Comparison of ENCODE assay signal across 1 cellular context in genomic region chr17:42748906-42749798, GRCh38.
TF ChIP-seq lines count a peak whose summit lies in the region.

No MANE protein-coding gene starts in this region.

TF ChIP-seq in HepG2, 621 proteins besides CTCF, POLR2A, EP300 and RAD21 (continued from another document and continues in another):
- no peak for TF ChIP-seq ZNF839 (CRISPR knock-in tag; IDR thresholded peaks at IDR 0.05; ENCODE audit: borderline replicate concordance)
- peak; percentile 21; the same call in 1 of the 2 replicates for TF ChIP-seq PAXIP1 (CRISPR knock-in tag; conservative IDR thresholded peaks at IDR 0.05)
- no peak for TF ChIP-seq BRCA1 (CRISPR knock-in tag; IDR thresholded peaks at IDR 0.05)
- peak; percentile 39; the same call in 1 of the 2 replicates for TF ChIP-seq ZNF724P (CRISPR knock-in tag; IDR thresholded peaks at IDR 0.05; ENCODE audit: borderline replicate concordance)
- TF ChIP-seq TBL1XR1 (IDR thresholded peaks at IDR 0.05; ENCODE audit: borderline replicate concordance, low read length, partially characterized antibody): no peak
- peak; percentile 27; the same call in 1 of the 2 replicates for TF ChIP-seq IKZF5 (CRISPR knock-in tag; IDR thresholded peaks at IDR 0.05)
- no peak for TF ChIP-seq ZNF639 (CRISPR knock-in tag; conservative IDR thresholded peaks at IDR 0.05)
- no peak for TF ChIP-seq ZNF224 (CRISPR knock-in tag; IDR thresholded peaks at IDR 0.05)
- TF ChIP-seq ZNF773 (CRISPR knock-in tag; IDR thresholded peaks at IDR 0.05; ENCODE audit: borderline replicate concordance): no peak
- TF ChIP-seq DMTF1 (CRISPR knock-in tag; IDR thresholded peaks at IDR 0.05): no peak
- no peak for TF ChIP-seq BCL6 (CRISPR knock-in tag; IDR thresholded peaks at IDR 0.05)
- TF ChIP-seq MTF1 (CRISPR knock-in tag; IDR thresholded peaks at IDR 0.05): no peak
- peak; percentile 49; the same call in 1 of the 2 replicates for TF ChIP-seq ARID4A (CRISPR knock-in tag; IDR thresholded peaks at IDR 0.05; ENCODE audit: borderline replicate concordance)
- 0 out of 2 replicates have a peak, but pooled peaks have one; percentile 4 for TF ChIP-seq FOXK1 (CRISPR knock-in tag; IDR thresholded peaks at IDR 0.05; ENCODE audit: borderline replicate concordance, low read depth)
- TF ChIP-seq ZSCAN9 (CRISPR knock-in tag; IDR thresholded peaks at IDR 0.05; ENCODE audit: borderline replicate concordance): no peak
- TF ChIP-seq NR2C2 (CRISPR knock-in tag; IDR thresholded peaks at IDR 0.05; ENCODE audit: borderline replicate concordance): no peak
- TF ChIP-seq NFIC (IDR thresholded peaks at IDR 0.05; ENCODE audit: low read length): no peak
- TF ChIP-seq ZBTB42 (CRISPR knock-in tag; IDR thresholded peaks at IDR 0.05): no peak
- no peak for TF ChIP-seq ZNF205 (CRISPR knock-in tag; IDR thresholded peaks at IDR 0.05)
- TF ChIP-seq HIC2 (CRISPR knock-in tag; IDR thresholded peaks at IDR 0.05; ENCODE audit: low read depth): no peak
- 0 out of 4 replicates have a peak, but pooled peaks of 1 of the 2 experiments have one; percentile 16 for TF ChIP-seq KLF16 (CRISPR knock-in tag; IDR thresholded peaks at IDR 0.05)
- TF ChIP-seq ZNF737 (CRISPR knock-in tag; IDR thresholded peaks at IDR 0.05; ENCODE audit: borderline replicate concordance): no peak
- TF ChIP-seq ZNF782 (CRISPR knock-in tag; IDR thresholded peaks at IDR 0.05; ENCODE audit: borderline replicate concordance): no peak
- TF ChIP-seq SAP130 (CRISPR knock-in tag; IDR thresholded peaks at IDR 0.05; ENCODE audit: low read depth): peak; percentile 36; the same call in 1 of the 2 replicates
- TF ChIP-seq FOXJ3 (CRISPR knock-in tag; IDR thresholded peaks at IDR 0.05; ENCODE audit: borderline replicate concordance): no peak
- TF ChIP-seq SNAPC4 (CRISPR knock-in tag; IDR thresholded peaks at IDR 0.05): no peak
- TF ChIP-seq MXD1 (CRISPR knock-in tag; IDR thresholded peaks at IDR 0.05): no peak
- TF ChIP-seq REL (CRISPR knock-in tag; conservative IDR thresholded peaks at IDR 0.05): no peak
- no peak for TF ChIP-seq CAMTA2 (CRISPR knock-in tag; IDR thresholded peaks at IDR 0.05; ENCODE audit: borderline replicate concordance)
- no peak for TF ChIP-seq THAP7 (CRISPR knock-in tag; IDR thresholded peaks at IDR 0.05)
- TF ChIP-seq SIX4 (CRISPR knock-in tag; IDR thresholded peaks at IDR 0.05): no peak
- 0 out of 2 replicates have a peak, but pooled peaks have one; percentile 34 for TF ChIP-seq ZNF576 (CRISPR knock-in tag; IDR thresholded peaks at IDR 0.05)
- no peak for TF ChIP-seq MEF2D (CRISPR knock-in tag; IDR thresholded peaks at IDR 0.05)
- peak; percentile 36 for TF ChIP-seq ZNF263 (CRISPR knock-in tag; IDR thresholded peaks at IDR 0.05)
- no peak for TF ChIP-seq SOX6 (IDR thresholded peaks at IDR 0.05)
- peak; percentile 43; the same call in 1 of the 2 replicates for TF ChIP-seq SOX6 (CRISPR knock-in tag; IDR thresholded peaks at IDR 0.05)
